In the genomic region with DNA sequence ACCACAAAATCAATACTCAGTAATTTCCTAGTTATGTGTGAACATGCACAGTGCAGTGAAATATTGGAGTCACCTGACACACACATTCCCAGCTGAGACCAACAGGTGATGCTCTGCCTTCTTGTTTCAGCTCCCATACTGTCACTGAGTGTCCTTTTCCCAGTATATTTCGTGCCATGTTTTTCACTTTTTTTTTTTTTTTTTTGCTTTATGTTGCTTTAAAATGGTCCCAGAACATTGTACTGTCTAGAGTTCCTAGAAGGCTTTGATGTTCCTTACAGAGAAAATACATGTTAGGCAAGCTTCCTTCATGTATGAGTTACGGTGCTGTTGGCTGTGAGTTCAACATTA, we compare ENCODE assay signal across 18 cellular contexts.
"Had no signal": no experiment of that assay in that cellular context is flagged by ENCODE, and none has a peak within 500 bp of the region (broad histone marks: within the 10 kb centered on the region; RNA-seq: fewer than 3 reads in every experiment).

No MANE protein-coding gene starts in this region.

- H3K4me1 ChIP-seq: esophagus muscularis mucosa, gastrocnemius medialis, heart right ventricle, psoas muscle, right lobe of liver, suprapubic skin had no signal

- DNase-seq: dorsolateral prefrontal cortex; effector CD8-positive, alpha-beta T cell; gastrocnemius medialis; heart right ventricle; islet precursor cell; mammary epithelial cell; naive thymus-derived CD4-positive, alpha-beta T cell; nephron progenitor cell; psoas muscle; retina; right lobe of liver; stimulated activated CD4-positive, alpha-beta T cell treated with anti-CD3 and anti-CD28 coated beads, Interleukin-4, amount 100 ng/mL, for 1 hour; stimulated activated CD8-positive, alpha-beta memory T cell treated with anti-CD3 and anti-CD28 coated beads, Interleukin-4, amount 100 ng/mL, for 48 hours; stimulated activated naive CD8-positive, alpha-beta T cell treated with anti-CD3 and anti-CD28 coated beads, Interleukin-15, Interleukin-2, amounts not matched to agents 100 U/mL and 50 U/mL, for 24 hours; thyroid gland had no signal

- H3K27ac ChIP-seq: epithelial cell of prostate, esophagus muscularis mucosa, gastrocnemius medialis, heart right ventricle, psoas muscle, right lobe of liver, suprapubic skin, thyroid gland had no signal

- H3K4me3 ChIP-seq: dorsolateral prefrontal cortex, esophagus muscularis mucosa, gastrocnemius medialis, heart right ventricle, psoas muscle, right lobe of liver, suprapubic skin, thyroid gland had no signal

- H3K27me3 ChIP-seq: dorsolateral prefrontal cortex, esophagus muscularis mucosa, gastrocnemius medialis, heart right ventricle, right lobe of liver, suprapubic skin, thyroid gland had no signal

- H3K9me3 ChIP-seq: esophagus muscularis mucosa, gastrocnemius medialis, heart right ventricle, psoas muscle, right lobe of liver, suprapubic skin, thyroid gland had no signal

- H3K36me3 ChIP-seq: esophagus muscularis mucosa, gastrocnemius medialis, heart right ventricle, right lobe of liver, suprapubic skin, thyroid gland had no signal
